Comparison of ENCODE assay signal across 14 cellular contexts in the genomic region with DNA sequence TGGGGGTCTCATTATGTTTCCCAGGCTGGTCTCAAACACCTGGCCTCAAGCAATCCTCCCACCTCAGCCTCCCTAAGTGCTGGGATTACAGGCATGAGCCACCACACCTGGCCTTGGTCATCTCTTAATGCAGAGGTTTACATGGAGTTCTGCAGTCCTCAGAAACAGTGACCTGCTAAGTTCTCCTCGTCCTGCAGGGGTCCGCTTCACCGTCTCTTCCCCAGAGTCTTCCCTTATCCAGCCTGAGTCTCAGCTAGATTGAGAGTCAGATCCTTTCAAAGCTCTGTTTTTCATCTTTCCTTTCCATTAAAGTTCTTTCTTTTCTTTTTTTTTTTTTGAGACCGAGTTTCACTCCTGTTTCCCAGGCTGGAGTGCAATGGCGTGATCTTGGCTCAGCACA. TPM values are rescaled to one million over a fixed set of nuclear protein-coding genes. Genes with fewer than 3 reads are reported as not detected.
A peak's percentile ranks its signal among the peaks of the same experiment; 100 is the strongest.
DNase-seq lines count a peak whose midpoint lies in the region; ATAC-seq and TF ChIP-seq lines count a peak whose summit lies in the region.
"Not testable (repeated sequence)": the region's sequence is repeated elsewhere in the genome, so short reads cannot be mapped to it uniquely, and the experiment has no call there.
"Had no signal": no experiment of that assay in that cellular context is flagged by ENCODE, and none has a peak within 500 bp of the region (broad histone marks: within the 10 kb centered on the region; RNA-seq: fewer than 3 reads in every experiment).

No MANE protein-coding gene starts in this region.

- ATAC-seq in heart right ventricle = peak in 2 of 8 donors; percentile 56 to 61
- peak; percentile 34 for ATAC-seq in lung (ENCODE audit: insufficient read depth, low FRiP score)

- not testable (repeated sequence) for H3K27me3 Mint-ChIP-seq in endodermal cell (ENCODE audit: insufficient read depth)

- WGBS in endodermal cell (ENCODE audit: insufficient coverage in 1 of 2, insufficient read length in 1 of 2), 2 experiments = 46 to 58% methylated on average over 4 to 5 of the region's 5 CpGs
- 76 to 77% methylated on average over 5 of the region's 5 CpGs for WGBS in heart right ventricle, 2 donors
- WGBS in lung, 2 donors = 28 to 83% methylated on average over 5 of the region's 5 CpGs

- not testable (repeated sequence) for H3K9me3 Mint-ChIP-seq in endodermal cell

- not testable (repeated sequence) for H3K27ac Mint-ChIP-seq in endodermal cell

- not testable (repeated sequence) for H3K4me3 ChIP-seq in H7 (ENCODE audit: insufficient read depth, low read depth, low read length); endodermal cell (ENCODE audit: low read length); heart right ventricle; lung

- not testable (repeated sequence) for H3K9me3 ChIP-seq in endodermal cell (ENCODE audit: control insufficient read depth, low read length); heart right ventricle; lung (ENCODE audit: control insufficient read depth in 2 of 2, insufficient read depth in 1 of 2, low read length in 1 of 2)

- intact Hi-C loops in heart right ventricle (cut with DNase I) = loop anchor here in 1 of 10 donors (5.0 kb wide), 1 partner anchor 42 kb away; no protein-coding TSS in a partner anchor

- H3K36me3 Mint-ChIP-seq in endodermal cell (ENCODE audit: low read depth) = not testable (repeated sequence)

- TF ChIP-seq CTCF in C4-2B (conservative IDR thresholded peaks at IDR 0.05) (peak; percentile 30), VCaP (conservative IDR thresholded peaks at IDR 0.05) (peak; percentile 66), endodermal cell (conservative IDR thresholded peaks at IDR 0.05) (peak; percentile 73), heart right ventricle (IDR thresholded peaks at IDR 0.05) (peak in 7 of 9 donors; percentile 11 to 54 (median 34))
- not testable (repeated sequence) for TF ChIP-seq CTCF in lung (IDR thresholded peaks at IDR 0.05; ENCODE audit: control extremely low read depth, extremely low read depth)

- DNase-seq in H7 = peak; percentile 56
- peak; percentile 9 for DNase-seq in NAMALWA (ENCODE audit: low spot score)
- peak; percentile 69 for DNase-seq in endodermal cell
- not testable (repeated sequence) for DNase-seq in heart right ventricle; lung (ENCODE audit: low spot score)

- H3K4me1 ChIP-seq in endodermal cell (ENCODE audit: control insufficient read depth, insufficient read depth, low read length); lung (ENCODE audit: control insufficient read depth in 2 of 2, insufficient read depth in 2 of 2, low read length in 2 of 2): not testable (repeated sequence)
- H3K4me1 ChIP-seq in heart right ventricle = peaks cover 0 to 30% (median 16%) of the 10 kb centered on the region in 9 donors

- not testable (repeated sequence) for H3K27me3 ChIP-seq in H7 (ENCODE audit: control insufficient read depth, insufficient read depth, low read length); endodermal cell (ENCODE audit: control insufficient read depth, insufficient read depth, low read length, poor library complexity, severe bottlenecking); heart right ventricle; lung (ENCODE audit: control insufficient read depth, insufficient read depth)

- H3K36me3 ChIP-seq in H7 (replicated peaks; ENCODE audit: control insufficient read depth, insufficient read depth, low read length); endodermal cell (ENCODE audit: control insufficient read depth, insufficient read depth, low read length); heart right ventricle; lung (ENCODE audit: control insufficient read depth in 2 of 2, insufficient read depth in 2 of 2, low read length in 2 of 2): not testable (repeated sequence)

- not testable (repeated sequence) for H3K4me1 Mint-ChIP-seq in endodermal cell

- H3K4me3 Mint-ChIP-seq in endodermal cell = not testable (repeated sequence)

- H3K27ac ChIP-seq in C4-2B; endodermal cell (ENCODE audit: low read depth, low read length); heart right ventricle; lung (ENCODE audit: low read depth in 1 of 2, low read length in 1 of 2): not testable (repeated sequence)
- H3K27ac ChIP-seq in VCaP = peak overlapping the region; percentile 64

- not testable (repeated sequence) for H3K9ac ChIP-seq in endodermal cell (ENCODE audit: extremely low read depth, low read length, poor library complexity, severe bottlenecking)

RNA-seq across cellular contexts. Expression of a gene that starts 2.9 kb away (rescaled TPM):
- not detected in 2 replicates for total RNA-seq in H7 (2014; rRNA removed; shearing (Covaris generic))
- not detected for total RNA-seq in endodermal cell
- polyA plus RNA-seq in endodermal cell (2013, experiment 1 of 2) = not detected
- polyA plus RNA-seq in endodermal cell (2013, experiment 2 of 2) = not detected
- total RNA-seq in heart right ventricle = not detected
- polyA plus RNA-seq in heart right ventricle = under 1 TPM in 1 of 2 donors, not detected in 1; 0.86 TPM
- total RNA-seq in lung = not detected
- polyA plus RNA-seq in lung = not detected
- total RNA-seq: activated T-helper 17 cell treated with anti-CD3 and anti-CD28 coated beads, Interleukin-2, amount 50 U/mL, for 72 hours; colonic mucosa; GM12878; left cardiac atrium; MCF 10A; smooth muscle cell; T-cell had no signal
- polyA plus RNA-seq: GM12878, smooth muscle cell had no signal

RNA-seq across cellular contexts. Expression of a gene that starts 33.2 kb away (rescaled TPM):
- 42.3 and 49.0 TPM in 2 replicates for total RNA-seq in H7 (2014; rRNA removed; shearing (Covaris generic))
- 10 to 100 TPM; 21.2 to 31.6 TPM for total RNA-seq in endodermal cell
- 18.2 TPM for polyA plus RNA-seq in endodermal cell (2013, experiment 1 of 2)
- polyA plus RNA-seq in endodermal cell (2013, experiment 2 of 2) = 17.4 TPM
- total RNA-seq in heart right ventricle = 100 to 1,000 TPM in 1 of 10 donors, 10 to 100 TPM in 9; 38.3 to 108 (median 41.8) TPM
- 10 to 100 TPM; 47.3 to 74.8 TPM for polyA plus RNA-seq in heart right ventricle
- total RNA-seq in lung = 10 to 100 TPM; 26.5 to 46.4 TPM
- polyA plus RNA-seq in lung = 10 to 100 TPM; 26.4 to 51.6 TPM
